In the genomic region with DNA sequence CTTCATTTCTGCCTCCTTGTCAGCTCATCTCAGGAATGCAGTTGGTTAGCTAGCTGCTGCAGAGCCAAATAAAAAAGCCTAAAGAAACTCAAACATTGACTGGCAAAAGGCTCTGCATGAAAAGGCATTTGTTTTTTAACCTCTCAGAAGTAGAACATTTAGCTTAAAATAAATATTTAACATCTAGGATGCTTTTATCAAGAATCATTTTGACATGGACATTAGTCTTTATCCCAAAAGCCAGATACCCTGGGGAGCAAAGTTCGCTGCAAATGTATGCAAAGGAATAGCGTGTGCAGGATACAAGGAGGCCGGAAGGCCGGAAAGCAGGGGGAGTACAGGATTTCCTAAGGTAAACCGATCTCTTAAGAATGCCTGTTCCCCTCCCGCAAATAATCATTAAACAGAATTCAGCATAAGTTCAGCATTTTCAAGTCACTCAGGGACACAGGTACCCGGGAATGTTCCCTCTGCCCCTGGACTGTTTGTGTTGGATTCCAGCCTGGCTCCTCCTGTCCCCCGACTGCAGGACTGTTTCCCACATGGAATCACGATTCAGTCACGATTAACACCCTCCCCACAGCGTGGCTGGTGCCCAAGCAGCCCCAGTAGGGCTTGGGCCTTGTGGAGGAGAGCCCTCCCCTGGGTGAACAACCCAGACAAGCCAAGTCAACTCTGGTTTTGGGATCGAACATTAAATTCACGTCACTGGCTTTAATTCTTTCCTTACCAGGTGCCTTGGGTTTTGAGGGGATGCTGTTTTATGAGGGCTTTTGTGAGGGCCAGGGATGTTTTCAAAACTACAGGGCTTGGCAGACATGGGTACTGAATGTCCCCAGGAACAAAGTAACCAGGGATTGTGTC, we compare ENCODE assay signal across 8 cellular contexts.
A peak's percentile ranks its signal among the peaks of the same experiment; 100 is the strongest.
DNase-seq lines count a peak whose midpoint lies in the region; ATAC-seq and TF ChIP-seq lines count a peak whose summit lies in the region.

No MANE protein-coding gene starts in this region.

- DNase-seq in HCEC 1CT, result peak; percentile 57
- DNase-seq in adipocyte (ENCODE audit: low read depth), result peak; percentile 69
- no peak for DNase-seq in left ventricle myocardium inferior
- no peak for DNase-seq in gastrocnemius medialis
- no peak for DNase-seq in stimulated activated CD4-positive, alpha-beta T cell treated with anti-CD3 and anti-CD28 coated beads, Interleukin-2, amount 100 ng/mL, for 48 hours
- no peak for DNase-seq in GM13977 (ENCODE audit: low spot score)
- DNase-seq in NCI-H69 (lab: John Stamatoyannopoulos, UW), result no peak
- DNase-seq in DMS79 treated with DMSO at 0.1 percent for 48 hours (lab: John Stamatoyannopoulos, UW), result no peak

- intact Hi-C loops in left ventricle myocardium inferior (cut with micrococcal nuclease), result no loop called here
- intact Hi-C loops in gastrocnemius medialis (cut with DNase I; ENCODE audit: low total_unique reads), result no loop called here

- peak overlapping the region; percentile 26 for H3K9ac ChIP-seq in adipocyte (ENCODE audit: low read length)

- TF ChIP-seq CTCF in left ventricle myocardium inferior (IDR thresholded peaks at IDR 0.05; ENCODE audit: borderline replicate concordance) (no peak), gastrocnemius medialis (IDR thresholded peaks at IDR 0.05 in 4 of 5, conservative IDR thresholded peaks at IDR 0.05 in 1 of 5) (no peak), GM13977 (IDR thresholded peaks at IDR 0.05; ENCODE audit: extremely low read depth, insufficient read depth, missing control alignments) (no peak)

- peak overlapping the region; percentile 93 for H3K27ac ChIP-seq in left ventricle myocardium inferior (replicated peaks)
- peak overlapping the region; percentile 60 to 82 (median 62) for H3K27ac ChIP-seq in gastrocnemius medialis

- H3K4me3 ChIP-seq in adipocyte (ENCODE audit: low read length) (no peak overlapping the region), left ventricle myocardium inferior (peak overlapping the region; percentile 24), gastrocnemius medialis (no peak overlapping the region)

- H3K36me3 ChIP-seq in adipocyte (ENCODE audit: control insufficient read depth, insufficient read depth, low read length, severe bottlenecking), result peaks cover 12% of the 10 kb centered on the region
- H3K36me3 ChIP-seq in left ventricle myocardium inferior, result no peaks in the 10 kb centered on the region
- H3K36me3 ChIP-seq in gastrocnemius medialis, result peaks cover 0 to under 1% of the 10 kb centered on the region in 2 donors

- H3K4me1 ChIP-seq in adipocyte (ENCODE audit: control insufficient read depth, insufficient read depth, low read length) (peaks cover 45% of the 10 kb centered on the region), left ventricle myocardium inferior (peaks cover 72% of the 10 kb centered on the region), gastrocnemius medialis (peaks cover 50 to 52% of the 10 kb centered on the region in 2 donors)

- in situ Hi-C loops in gastrocnemius medialis (cut with MboI; ENCODE audit: low sequenced_read_pairs in 4 of 4), result no loop called here
- in situ Hi-C loops in GM13977 (cut with MboI; ENCODE audit: low pct_unique_long_range_greater_than_20kb, low sequenced_read_pairs, unreplicated experiment), result no loop called here

- H3K27me3 ChIP-seq in adipocyte (replicated peaks; ENCODE audit: control insufficient read depth, insufficient read depth, low read length) (no peaks in the 10 kb centered on the region), left ventricle myocardium inferior (ENCODE audit: low read depth) (no peaks in the 10 kb centered on the region), gastrocnemius medialis (no peaks in the 10 kb centered on the region)

- ATAC-seq in gastrocnemius medialis, result peak; percentile 46 to 52

- no peak for TF ChIP-seq POLR2A in gastrocnemius medialis (IDR thresholded peaks at IDR 0.05)

- H3K9me3 ChIP-seq in adipocyte (ENCODE audit: control insufficient read depth, low read length) (no peaks in the 10 kb centered on the region), left ventricle myocardium inferior (replicated peaks) (no peaks in the 10 kb centered on the region), gastrocnemius medialis (no peaks in the 10 kb centered on the region)

Comparison
In these comparisons a context has a peak if more than half of its experiments do, and no peak if none do; other contexts are left out.
1. DNase-seq: peak in HCEC 1CT (single experiment) and adipocyte (single experiment); none in left ventricle myocardium inferior (single experiment), gastrocnemius medialis (0 of 2), stimulated activated CD4-positive, alpha-beta T cell treated with anti-CD3 and anti-CD28 coated beads, Interleukin-2, amount 100 ng/mL, for 48 hours (0 of 2), GM13977 (single experiment), NCI-H69 (single experiment) and DMS79 treated with DMSO at 0.1 percent for 48 hours (single experiment).